7 cellular contexts compared by ENCODE assay signal in genomic region chr9:98860871-98861293, GRCh38. TPM values are rescaled to one million over a fixed set of nuclear protein-coding genes. Genes with fewer than 3 reads are reported as not detected.
A peak's percentile ranks its signal among the peaks of the same experiment; 100 is the strongest.
DNase-seq lines count a peak whose midpoint lies in the region; ATAC-seq and TF ChIP-seq lines count a peak whose summit lies in the region.

No MANE protein-coding gene starts in this region.

- H3K4me3 ChIP-seq in WERI-Rb-1 (ENCODE audit: low read depth, low read length) (no peak overlapping the region), heart right ventricle (no peak overlapping the region), gastrocnemius medialis (no peak overlapping the region)

- peak; percentile 69 to 91 (median 88) for ATAC-seq in heart right ventricle
- peak; percentile 63 to 70 for ATAC-seq in gastrocnemius medialis
- no peak for ATAC-seq in HG03159 (IDR thresholded peaks at IDR 0.05; ENCODE audit: unreplicated experiment)
- no peak for ATAC-seq in activated CD8-positive, alpha-beta T cell treated with anti-CD3 and anti-CD28 coated beads, Interleukin-2, amount 10 ng/mL, durations not matched to agents 7 days and 5 days

- H3K27me3 ChIP-seq in WERI-Rb-1 (ENCODE audit: insufficient read depth, low read depth, severe bottlenecking): no peaks in the 10 kb centered on the region
- H3K27me3 ChIP-seq in heart right ventricle: no peaks in the 10 kb centered on the region
- H3K27me3 ChIP-seq in gastrocnemius medialis: no peaks in the 10 kb centered on the region

- peaks cover 42% of the 10 kb centered on the region for H3K27me3 Mint-ChIP-seq in activated CD4-positive, alpha-beta memory T cell treated with anti-CD3 and anti-CD28 coated beads, Interleukin-2, amount 10 ng/mL, durations not matched to agents 7 days and 5 days
- H3K27me3 Mint-ChIP-seq in activated CD8-positive, alpha-beta T cell treated with anti-CD3 and anti-CD28 coated beads, Interleukin-2, amount 10 ng/mL, durations not matched to agents 7 days and 5 days (ENCODE audit: low read depth): peaks cover 26% of the 10 kb centered on the region

- intact Hi-C loops in heart right ventricle (cut with DNase I): loop anchor here in 9 of 10 donors (1.0 to 10.0 kb wide), 15 partner anchors 46 to 281 kb away; partner anchors contain the start of gene COL15A1 (in 1 of the 9)
- intact Hi-C loops in gastrocnemius medialis (cut with DNase I; ENCODE audit: low total_unique reads): loop anchor here (2.0 kb wide), 1 partner anchor 138 kb away; no protein-coding TSS in a partner anchor

- POLR2A ChIA-PET in activated CD4-positive, alpha-beta memory T cell treated with anti-CD3 and anti-CD28 coated beads, Interleukin-2, amount 10 ng/mL, durations not matched to agents 7 days and 5 days (lab: Charles Lee): interaction anchor here (1.0 kb wide), 1 partner anchor 117 kb away, joined by 3 read pairs; no protein-coding TSS in a partner anchor
- POLR2A ChIA-PET in activated CD8-positive, alpha-beta T cell treated with anti-CD3 and anti-CD28 coated beads, Interleukin-2, amount 10 ng/mL, durations not matched to agents 7 days and 5 days (lab: Charles Lee): interaction anchor here (0.6 kb wide), 1 partner anchor 16 kb away, joined by 3 read pairs; no protein-coding TSS in a partner anchor

- no peak overlapping the region for H3K27ac Mint-ChIP-seq in activated CD4-positive, alpha-beta memory T cell treated with anti-CD3 and anti-CD28 coated beads, Interleukin-2, amount 10 ng/mL, durations not matched to agents 7 days and 5 days
- no peak overlapping the region for H3K27ac Mint-ChIP-seq in activated CD8-positive, alpha-beta T cell treated with anti-CD3 and anti-CD28 coated beads, Interleukin-2, amount 10 ng/mL, durations not matched to agents 7 days and 5 days

- no peaks in the 10 kb centered on the region for H3K9me3 Mint-ChIP-seq in activated CD4-positive, alpha-beta memory T cell treated with anti-CD3 and anti-CD28 coated beads, Interleukin-2, amount 10 ng/mL, durations not matched to agents 7 days and 5 days
- peaks cover 7% of the 10 kb centered on the region for H3K9me3 Mint-ChIP-seq in activated CD8-positive, alpha-beta T cell treated with anti-CD3 and anti-CD28 coated beads, Interleukin-2, amount 10 ng/mL, durations not matched to agents 7 days and 5 days (ENCODE audit: insufficient read depth)

- no peak for TF ChIP-seq POLR2A in gastrocnemius medialis (IDR thresholded peaks at IDR 0.05)

- H3K4me1 Mint-ChIP-seq in activated CD4-positive, alpha-beta memory T cell treated with anti-CD3 and anti-CD28 coated beads, Interleukin-2, amount 10 ng/mL, durations not matched to agents 7 days and 5 days: no peaks in the 10 kb centered on the region
- H3K4me1 Mint-ChIP-seq in activated CD8-positive, alpha-beta T cell treated with anti-CD3 and anti-CD28 coated beads, Interleukin-2, amount 10 ng/mL, durations not matched to agents 7 days and 5 days (ENCODE audit: low read depth): no peaks in the 10 kb centered on the region

- H3K4me1 ChIP-seq in heart right ventricle (peaks cover 2 to 64% (median 45%) of the 10 kb centered on the region in 9 donors), gastrocnemius medialis (peaks cover 4 to 29% of the 10 kb centered on the region in 2 donors)

- H3K36me3 ChIP-seq in WERI-Rb-1 (no peaks in the 10 kb centered on the region), heart right ventricle (no peaks in the 10 kb centered on the region), gastrocnemius medialis (no peaks in the 10 kb centered on the region)

- H3K9me3 ChIP-seq in WERI-Rb-1 (ENCODE audit: severe bottlenecking) (peaks cover 2% of the 10 kb centered on the region), heart right ventricle (peaks cover 0 to 3% (median 0%) of the 10 kb centered on the region in 11 donors), gastrocnemius medialis (peaks cover 0 to 4% (median 0%) of the 10 kb centered on the region in 3 donors)

- H3K27ac ChIP-seq in WERI-Rb-1 (no peak overlapping the region), heart right ventricle (peak overlapping the region in 8 of 10 donors; percentile 20 to 90 (median 82)), gastrocnemius medialis (peak overlapping the region in 3 of 4 donors; percentile 11 to 34 (median 33))

- in situ Hi-C loops in gastrocnemius medialis (cut with MboI; ENCODE audit: low sequenced_read_pairs in 4 of 4): loop anchor here in 3 of 4 donors (5.0 to 10.0 kb wide), 2 partner anchors 134 to 136 kb away; no protein-coding TSS in a partner anchor

- 6 to 9% methylated on average over 5 of the region's 5 CpGs for WGBS in heart right ventricle, 2 donors

- no peaks in the 10 kb centered on the region for H3K36me3 Mint-ChIP-seq in activated CD4-positive, alpha-beta memory T cell treated with anti-CD3 and anti-CD28 coated beads, Interleukin-2, amount 10 ng/mL, durations not matched to agents 7 days and 5 days (ENCODE audit: low read depth)
- H3K36me3 Mint-ChIP-seq in activated CD8-positive, alpha-beta T cell treated with anti-CD3 and anti-CD28 coated beads, Interleukin-2, amount 10 ng/mL, durations not matched to agents 7 days and 5 days (ENCODE audit: low read depth): no peaks in the 10 kb centered on the region

- TF ChIP-seq CTCF in WERI-Rb-1 (IDR thresholded peaks at IDR 0.05; ENCODE audit: low read depth, low read length) (peak; percentile 51), heart right ventricle (IDR thresholded peaks at IDR 0.05) (peak; percentile 17 to 89 (median 65)), gastrocnemius medialis (IDR thresholded peaks at IDR 0.05 in 4 of 5, conservative IDR thresholded peaks at IDR 0.05 in 1 of 5) (peak in 2 of 5 experiments; percentile 43 to 48)

- DNase-seq in HS-5 (ENCODE audit: low read depth): peak; percentile 94
- DNase-seq in WERI-Rb-1: peak; percentile 26
- DNase-seq in heart right ventricle: peak; percentile 55 to 88
- peak; percentile 25 to 48 for DNase-seq in gastrocnemius medialis
- no peak for DNase-seq in activated CD4-positive, alpha-beta memory T cell treated with anti-CD3 and anti-CD28 coated beads, Interleukin-2, amount 10 ng/mL, durations not matched to agents 7 days and 5 days
- DNase-seq in activated CD8-positive, alpha-beta T cell treated with anti-CD3 and anti-CD28 coated beads, Interleukin-2, amount 10 ng/mL, durations not matched to agents 7 days and 5 days: no peak

- CTCF ChIA-PET in activated CD4-positive, alpha-beta memory T cell treated with anti-CD3 and anti-CD28 coated beads, Interleukin-2, amount 10 ng/mL, durations not matched to agents 7 days and 5 days (lab: Charles Lee): interaction anchor here (1.3 to 4.4 kb wide), 2 partner anchors 13 to 85 kb away, joined by 4 to 17 read pairs; no protein-coding TSS in a partner anchor
- CTCF ChIA-PET in activated CD8-positive, alpha-beta T cell treated with anti-CD3 and anti-CD28 coated beads, Interleukin-2, amount 10 ng/mL, durations not matched to agents 7 days and 5 days (lab: Charles Lee): interaction anchor here (0.7 to 4.1 kb wide), 4 partner anchors 10 to 85 kb away, joined by 3 to 28 read pairs (median 4); no protein-coding TSS in a partner anchor

- H3K4me3 Mint-ChIP-seq in activated CD4-positive, alpha-beta memory T cell treated with anti-CD3 and anti-CD28 coated beads, Interleukin-2, amount 10 ng/mL, durations not matched to agents 7 days and 5 days: no peak overlapping the region
- no peak overlapping the region for H3K4me3 Mint-ChIP-seq in activated CD8-positive, alpha-beta T cell treated with anti-CD3 and anti-CD28 coated beads, Interleukin-2, amount 10 ng/mL, durations not matched to agents 7 days and 5 days

RNA-seq across cellular contexts. Expression of gene GALNT12, which starts 53.4 kb away (rescaled TPM):
- total RNA-seq in heart right ventricle: 1 to 10 TPM in 3 of 10 donors, under 1 TPM in 7; 0.25 to 1.3 (median 0.53) TPM
- under 1 TPM; 0.38 to 0.59 TPM for polyA plus RNA-seq in heart right ventricle
- total RNA-seq in gastrocnemius medialis: 1 to 10 TPM in 2 of 4 donors, under 1 TPM in 2; 0.55 to 1.6 (median 1.1) TPM
- total RNA-seq in activated CD4-positive, alpha-beta memory T cell treated with anti-CD3 and anti-CD28 coated beads, Interleukin-2, amount 10 ng/mL, durations not matched to agents 7 days and 5 days: 1 to 10 TPM; 2.0 to 2.2 TPM
- total RNA-seq in activated CD8-positive, alpha-beta T cell treated with anti-CD3 and anti-CD28 coated beads, Interleukin-2, amount 10 ng/mL, durations not matched to agents 7 days and 5 days: 1 to 10 TPM; 7.9 to 8.8 TPM

Comparison
In these comparisons a context has a peak if more than half of its experiments do, and no peak if none do; other contexts are left out.
1. DNase-seq: peak in HS-5 (single experiment), WERI-Rb-1 (single experiment), heart right ventricle (2 of 2) and gastrocnemius medialis (2 of 2); none in activated CD4-positive, alpha-beta memory T cell treated with anti-CD3 and anti-CD28 coated beads, Interleukin-2, amount 10 ng/mL, durations not matched to agents 7 days and 5 days (single experiment) and activated CD8-positive, alpha-beta T cell treated with anti-CD3 and anti-CD28 coated beads, Interleukin-2, amount 10 ng/mL, durations not matched to agents 7 days and 5 days (single experiment).
2. ATAC-seq: peak in heart right ventricle (8 of 8) and gastrocnemius medialis (2 of 2); none in HG03159 (single experiment) and activated CD8-positive, alpha-beta T cell treated with anti-CD3 and anti-CD28 coated beads, Interleukin-2, amount 10 ng/mL, durations not matched to agents 7 days and 5 days (single experiment).